ENCODE assay signal across 20 cellular contexts in the genomic region with DNA sequence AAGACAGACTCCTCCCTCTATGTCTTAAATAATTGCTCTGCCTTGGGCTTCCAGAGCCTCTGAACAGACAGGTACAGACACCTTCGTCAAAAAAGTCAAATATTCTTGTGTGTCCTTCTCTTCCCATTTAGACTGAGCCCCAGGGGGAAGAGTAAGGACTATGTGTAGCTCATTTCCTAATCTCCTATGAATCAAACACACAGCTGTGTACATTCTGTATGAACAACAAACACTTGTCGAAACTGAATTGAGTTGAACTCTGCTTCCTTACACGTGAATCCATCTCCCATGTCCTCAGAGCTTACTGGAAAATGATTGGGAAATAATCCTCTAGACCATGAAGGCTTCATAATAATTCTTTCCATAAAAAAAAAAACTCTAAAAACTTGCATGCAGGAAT.
A peak's percentile ranks its signal among the peaks of the same experiment; 100 is the strongest.
DNase-seq lines count a peak whose midpoint lies in the region; ATAC-seq and TF ChIP-seq lines count a peak whose summit lies in the region.
"Had no signal": no experiment of that assay in that cellular context is flagged by ENCODE, and none has a peak within 500 bp of the region (broad histone marks: within the 10 kb centered on the region; RNA-seq: fewer than 3 reads in every experiment).

No MANE protein-coding gene starts in this region.

- no peaks in the 10 kb centered on the region for H3K4me1 ChIP-seq in mesenchymal stem cell (ENCODE audit: control insufficient read depth, insufficient read depth, low read depth, low read length)
- H3K4me1 ChIP-seq: BE2C had no signal

- H4K8ac ChIP-seq in mesenchymal stem cell (ENCODE audit: low read length), result no peak overlapping the region

- no peaks in the 10 kb centered on the region for H3K79me1 ChIP-seq in mesenchymal stem cell (replicated peaks; ENCODE audit: low read length, poor library complexity, severe bottlenecking)

- no peak overlapping the region for H3K4ac ChIP-seq in mesenchymal stem cell (ENCODE audit: low read depth in 1 of 2, low read length in 2 of 2)

- no peak overlapping the region for H3K4me3 ChIP-seq in cardiac fibroblast (replicated peaks in 1 of 2; ENCODE audit: low read depth in 2 of 2, low read length in 2 of 2)
- no peak overlapping the region for H3K4me3 ChIP-seq in fibroblast of pulmonary artery (replicated peaks; ENCODE audit: low read depth, low read length)
- H3K4me3 ChIP-seq in mesenchymal stem cell (ENCODE audit: insufficient read depth in 1 of 2, low read depth in 1 of 2, low read length in 2 of 2), result no peak overlapping the region
- H3K4me3 ChIP-seq: PC-9, SK-N-MC had no signal

- H3K14ac ChIP-seq in mesenchymal stem cell (ENCODE audit: low read length in 2 of 2), result no peak overlapping the region

- no peaks in the 10 kb centered on the region for H3K36me3 ChIP-seq in mesenchymal stem cell (ENCODE audit: control insufficient read depth in 1 of 2, insufficient read depth in 2 of 2, low read depth in 1 of 2, low read length in 2 of 2)
- H3K36me3 ChIP-seq: BE2C had no signal

- DNase-seq in NCI-H774 (lab: John Stamatoyannopoulos, UW), result peak; percentile 0
- peak; percentile 51 to 76 for DNase-seq in cardiac fibroblast (ENCODE audit: low read depth in 2 of 2)
- peak; percentile 78 for DNase-seq in fibroblast of pulmonary artery (ENCODE audit: low read depth)
- DNase-seq in mesenchymal stem cell, result peak; percentile 18
- no peak for DNase-seq in SW 1271 (lab: John Stamatoyannopoulos, UW)
- DNase-seq: BE2C; CD8-positive, alpha-beta memory T cell; EL; HCEC 1CT; KBM-7; NCI-H1092 treated with DMSO at 0.1 percent for 48 hours; NCI-H1694 treated with DMSO at 0.1 percent for 48 hours; NCI-H345; NCI-H526 treated with DMSO at 0.1 percent for 48 hours; PC-9 had no signal

- H3K18ac ChIP-seq in mesenchymal stem cell (ENCODE audit: low read depth in 1 of 2, low read length in 2 of 2), result no peak overlapping the region

- no peak overlapping the region for H3K4me2 ChIP-seq in mesenchymal stem cell (ENCODE audit: low read length, poor library complexity, severe bottlenecking)
- H3K4me2 ChIP-seq: PC-9 had no signal

- no peak overlapping the region for H2AFZ ChIP-seq in mesenchymal stem cell (ENCODE audit: low read depth, low read length)
- H2AFZ ChIP-seq: PC-9 had no signal

- H3K9me3 ChIP-seq in mesenchymal stem cell (ENCODE audit: control insufficient read depth, low read length), result no peaks in the 10 kb centered on the region
- H3K9me3 ChIP-seq: BE2C had no signal

- 48% methylated on average over 3 of the region's 3 CpGs for WGBS in mesenchymal stem cell

- no peak overlapping the region for H3K23ac ChIP-seq in mesenchymal stem cell (ENCODE audit: low read length in 2 of 2)

- H3K27ac ChIP-seq in mesenchymal stem cell (ENCODE audit: low read length, poor library complexity, severe bottlenecking), result no peak overlapping the region
- H3K27ac ChIP-seq: HL-60, PC-9, SK-N-MC had no signal

- H2BK120ac ChIP-seq in mesenchymal stem cell (ENCODE audit: low read depth, low read length), result no peak overlapping the region

- H2AK5ac ChIP-seq in mesenchymal stem cell (ENCODE audit: low read length, severe bottlenecking), result no peak overlapping the region

- no peak overlapping the region for H3K9ac ChIP-seq in mesenchymal stem cell (ENCODE audit: low read length)

- no peak overlapping the region for H2BK5ac ChIP-seq in mesenchymal stem cell (ENCODE audit: low read depth, low read length, poor library complexity, severe bottlenecking)

- no peak for TF ChIP-seq CTCF in cardiac fibroblast (IDR thresholded peaks at IDR 0.05; ENCODE audit: low read depth, low read length)
- TF ChIP-seq CTCF in fibroblast of pulmonary artery (IDR thresholded peaks at IDR 0.05; ENCODE audit: low read length, missing control alignments), result no peak

- no peak overlapping the region for H2BK15ac ChIP-seq in mesenchymal stem cell (ENCODE audit: low read depth, poor library complexity, severe bottlenecking)

- H2BK12ac ChIP-seq in mesenchymal stem cell (ENCODE audit: low read length in 2 of 2), result no peak overlapping the region

- peaks cover 7 to 13% of the 10 kb centered on the region in 2 experiments for H3K27me3 ChIP-seq in mesenchymal stem cell (ENCODE audit: control insufficient read depth in 1 of 2, insufficient read depth in 1 of 2, low read length in 2 of 2)
- H3K27me3 ChIP-seq: BE2C had no signal

- no peak overlapping the region for H4K91ac ChIP-seq in mesenchymal stem cell (ENCODE audit: low read length)

- ATAC-seq in GM18520 (IDR thresholded peaks at IDR 0.05; ENCODE audit: unreplicated experiment) (no peak), GM21447 (IDR thresholded peaks at IDR 0.05; ENCODE audit: unreplicated experiment) (no peak)
- ATAC-seq: Right ventricle myocardium inferior had no signal

Comparison
In these comparisons a context has a peak if more than half of its experiments do, and no peak if none do; other contexts are left out.
1. DNase-seq: peak in NCI-H774 (single experiment), cardiac fibroblast (2 of 2), fibroblast of pulmonary artery (single experiment) and mesenchymal stem cell (single experiment); none in SW 1271 (0 of 2).